Comparison of ENCODE assay signal across 18 cellular contexts in genomic region chr9:90097237-90097636, GRCh38.
"Had no signal": no experiment of that assay in that cellular context is flagged by ENCODE, and none has a peak within 500 bp of the region (broad histone marks: within the 10 kb centered on the region; RNA-seq: fewer than 3 reads in every experiment).

No MANE protein-coding gene starts in this region.

- H3K4me3 ChIP-seq: left lung, lung, neural progenitor cell, pancreas, right lobe of liver, suprapubic skin, thyroid gland had no signal

- DNase-seq: effector memory CD4-positive, alpha-beta T cell; islet precursor cell; left lung; mesenchymal stem cell; midbrain; occipital lobe; pancreas; right lobe of liver; stimulated activated CD4-positive, alpha-beta T cell treated with anti-CD3 and anti-CD28 coated beads, Interleukin-4, amount 100 ng/mL, for 1 hour; stimulated activated CD8-positive, alpha-beta memory T cell treated with anti-CD3 and anti-CD28 coated beads, Interleukin-4, amount 100 ng/mL, for 48 hours; stimulated activated naive CD8-positive, alpha-beta T cell treated with anti-CD3 and anti-CD28 coated beads, Interleukin-15, Interleukin-2, amounts not matched to agents 100 U/mL and 50 U/mL, for 24 hours had no signal

- H3K4me2 ChIP-seq: neural progenitor cell had no signal

- H3K9me3 ChIP-seq: left lung, pancreas, right lobe of liver, suprapubic skin, thyroid gland had no signal

- H2AFZ ChIP-seq: neural progenitor cell had no signal

- H3K4me1 ChIP-seq: neural progenitor cell, thyroid gland had no signal

- H3K36me3 ChIP-seq: left lung, neural progenitor cell, pancreas, right lobe of liver, suprapubic skin, thyroid gland had no signal

- ATAC-seq: esophagus mucosa; left lung; natural killer cell treated with Interleukin-12 subunit alpha and Interleukin-12 subunit beta and Interleukin-15 and Interleukin-18, amount 100 ng/mL, for 72 hours; pancreas; right lobe of liver; stimulated activated effector memory CD8-positive, alpha-beta T cell treated with anti-CD3 and anti-CD28 coated beads, Interleukin-12 subunit alpha, Interleukin-12 subunit beta, amount 100 ng/mL, for 72 hours; stimulated activated naive CD8-positive, alpha-beta T cell treated with anti-CD3 and anti-CD28 coated beads, Interleukin-15, Interleukin-2, amounts not matched to agents 100 U/mL and 50 U/mL, for 24 hours had no signal

- H3K27ac ChIP-seq: left lung, neural progenitor cell, pancreas, right lobe of liver, suprapubic skin, thyroid gland had no signal

- H3K27me3 ChIP-seq: neural progenitor cell, pancreas, right lobe of liver, suprapubic skin, thyroid gland had no signal

- H3K9ac ChIP-seq: neural progenitor cell had no signal
